In the genomic region with DNA sequence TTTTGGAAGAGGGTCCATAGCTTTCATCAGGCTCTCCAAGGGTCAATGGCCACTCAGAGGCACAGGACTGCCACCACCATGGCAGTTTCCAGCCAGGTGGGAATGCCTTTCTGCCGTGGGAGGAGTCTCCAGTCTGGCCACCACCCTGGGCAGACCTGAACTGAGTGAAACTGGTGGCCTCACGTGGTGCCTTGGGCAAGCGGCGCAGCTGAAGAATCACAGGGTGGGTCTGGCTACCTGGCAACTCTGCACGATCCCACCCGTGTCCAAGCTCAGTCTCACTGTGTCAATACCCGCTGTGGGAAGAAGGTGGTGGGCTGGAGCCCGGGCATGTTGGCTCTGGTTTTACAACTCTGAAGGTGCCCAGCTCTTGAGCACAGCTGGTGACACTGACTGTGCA, we compare ENCODE assay signal across 21 cellular contexts.
"Had no signal": no experiment of that assay in that cellular context is flagged by ENCODE, and none has a peak within 500 bp of the region (broad histone marks: within the 10 kb centered on the region; RNA-seq: fewer than 3 reads in every experiment).

No MANE protein-coding gene starts in this region.

- DNase-seq: colonic mucosa; dermis blood vessel endothelial cell; effector CD4-positive, alpha-beta T cell; endodermal cell; erythroblast; hippocampal formation; naive thymus-derived CD4-positive, alpha-beta T cell; nephron progenitor cell; retina; spleen; stimulated activated CD4-positive, alpha-beta T cell treated with anti-CD3 and anti-CD28 coated beads, Interleukin-15, amount 100 ng/mL, for 24 hours; stimulated activated CD4-positive, alpha-beta T cell treated with anti-CD3 and anti-CD28 coated beads, Interleukin-2, amount 100 ng/mL, for 24 hours; stimulated activated CD4-positive, alpha-beta T cell treated with anti-CD3 and anti-CD28 coated beads, Interleukin-4, amount 100 ng/mL, for 4 hours; stimulated activated naive CD4-positive, alpha-beta T cell; stomach; substantia nigra had no signal

- H3K4me3 Mint-ChIP-seq: endodermal cell; naive thymus-derived CD4-positive, alpha-beta T cell; nephron progenitor cell; type B pancreatic cell had no signal

- H3K27ac Mint-ChIP-seq: endodermal cell, type B pancreatic cell had no signal

- H3K36me3 ChIP-seq: colonic mucosa had no signal

- H3K4me1 Mint-ChIP-seq: endodermal cell had no signal

- H3K27me3 ChIP-seq: colonic mucosa, heart left ventricle, neutrophil, spleen, stomach had no signal

- H3K4me3 ChIP-seq: colonic mucosa, heart left ventricle, psoas muscle, spleen, stomach, thoracic aorta had no signal

- H3K27ac ChIP-seq: colonic mucosa, heart left ventricle, neutrophil, psoas muscle, stomach, thoracic aorta had no signal

- H3K4me1 ChIP-seq: colonic mucosa had no signal

- H3K9me3 ChIP-seq: colonic mucosa, heart left ventricle, neutrophil, psoas muscle, spleen, stomach, thoracic aorta had no signal

- H3K9me3 Mint-ChIP-seq: endodermal cell; naive thymus-derived CD4-positive, alpha-beta T cell; nephron progenitor cell; type B pancreatic cell had no signal

- H3K27me3 Mint-ChIP-seq: naive thymus-derived CD4-positive, alpha-beta T cell; type B pancreatic cell had no signal
